ENCODE assay signal across 9 cellular contexts in genomic region chr16:280552-280951, GRCh38. TPM values are rescaled to one million over a fixed set of nuclear protein-coding genes. Genes with fewer than 3 reads are reported as not detected.
A peak's percentile ranks its signal among the peaks of the same experiment; 100 is the strongest.
DNase-seq lines count a peak whose midpoint lies in the region; ATAC-seq, FAIRE-seq and TF ChIP-seq lines count a peak whose summit lies in the region.
"Had no signal": no experiment of that assay in that cellular context is flagged by ENCODE, and none has a peak within 500 bp of the region (broad histone marks: within the 10 kb centered on the region; RNA-seq: fewer than 3 reads in every experiment).

Gene ARHGDIG (plus strand): TSS chr16:280591. CDS start chr16:280681, 90 bp downstream.

- H3K79me2 ChIP-seq in HepG2 (ENCODE audit: insufficient read depth, low read length) (no peaks in the 10 kb centered on the region), mammary epithelial cell (ENCODE audit: insufficient read depth, low read length) (no peaks in the 10 kb centered on the region)

- DNase-seq in HepG2 (ENCODE audit: low spot score) (no peak), right lobe of liver (no peak), mammary epithelial cell (no peak), mesenchymal stem cell (no peak), NCI-H345 treated with DMSO at 0.1 percent for 48 hours (lab: John Stamatoyannopoulos, UW; ENCODE audit: unreplicated experiment) (no peak), NCI-H226 (no peak)
- DNase-seq: NCI-H2081 had no signal

- H3K4me1 ChIP-seq in HepG2 (ENCODE audit: insufficient read depth, low read length) (peaks cover 15% of the 10 kb centered on the region), right lobe of liver (no peaks in the 10 kb centered on the region), mammary epithelial cell (ENCODE audit: insufficient read depth, low read length) (peaks cover 2% of the 10 kb centered on the region), mesenchymal stem cell (ENCODE audit: control insufficient read depth, insufficient read depth, low read depth, low read length) (peaks cover 19% of the 10 kb centered on the region)

- FAIRE-seq in HepG2 (lab: Jason Lieb, UNC), result no peak

- peak within 1 kb of the TSS in 1 of 2 experiments; percentile 29 for H3K23ac ChIP-seq in mesenchymal stem cell (ENCODE audit: low read length in 2 of 2)

- H2BK120ac ChIP-seq in mesenchymal stem cell (ENCODE audit: low read depth, low read length), result no peak within 1 kb of the TSS

- H3K27ac ChIP-seq in HepG2 (ENCODE audit: extremely low read length, insufficient read depth, low read length) (no peak within 1 kb of the TSS), right lobe of liver (no peak within 1 kb of the TSS), mammary epithelial cell (ENCODE audit: insufficient read depth, low read depth, low read length) (no peak within 1 kb of the TSS), mesenchymal stem cell (ENCODE audit: low read length, poor library complexity, severe bottlenecking) (no peak within 1 kb of the TSS)

- no peak within 1 kb of the TSS for H3K18ac ChIP-seq in mesenchymal stem cell (ENCODE audit: low read depth in 1 of 2, low read length in 2 of 2)

- H3K27me3 ChIP-seq in HepG2 (ENCODE audit: control insufficient read depth in 1 of 2, insufficient read depth in 2 of 2, low read length in 2 of 2), result peaks cover 9 to 50% of the 10 kb centered on the region in 2 experiments; a peak in 4 of 5 replicates
- peaks cover 0 to 18% of the 10 kb centered on the region in 2 donors for H3K27me3 ChIP-seq in right lobe of liver
- H3K27me3 ChIP-seq in mammary epithelial cell (ENCODE audit: insufficient read depth, low read length), result peaks cover 16% of the 10 kb centered on the region
- H3K27me3 ChIP-seq in mesenchymal stem cell (ENCODE audit: control insufficient read depth in 1 of 2, insufficient read depth in 1 of 2, low read length in 2 of 2), result peaks cover 33 to 37% of the 10 kb centered on the region in 2 experiments

- intact Hi-C loops in HepG2 (cut with micrococcal nuclease; ENCODE audit: unreplicated experiment), result no loop called here
- intact Hi-C loops in right lobe of liver (cut with DNase I), result no loop called here
- intact Hi-C loops in mammary epithelial cell (cut with micrococcal nuclease), result no loop called here

- no peaks in the 10 kb centered on the region for H3K36me3 ChIP-seq in HepG2 (replicated peaks in 1 of 2; ENCODE audit: control insufficient read depth in 1 of 2, insufficient read depth in 2 of 2, low read length in 2 of 2)
- H3K36me3 ChIP-seq in right lobe of liver, result no peaks in the 10 kb centered on the region
- H3K36me3 ChIP-seq in mammary epithelial cell (ENCODE audit: insufficient read depth, low read length), result no peaks in the 10 kb centered on the region
- H3K36me3 ChIP-seq in mesenchymal stem cell (ENCODE audit: control insufficient read depth in 1 of 2, insufficient read depth in 2 of 2, low read depth in 1 of 2, low read length in 2 of 2), result peaks cover 0 to 13% of the 10 kb centered on the region in 2 experiments

- ATAC-seq in HepG2, result no peak
- no peak for ATAC-seq in right lobe of liver
- no peak for ATAC-seq in GM18505 (IDR thresholded peaks at IDR 0.05; ENCODE audit: unreplicated experiment)
- ATAC-seq in HG03175 (IDR thresholded peaks at IDR 0.05; ENCODE audit: unreplicated experiment), result no peak

- TF ChIP-seq CTCF in HepG2 (CRISPR knock-in tag; IDR thresholded peaks at IDR 0.05), result no peak
- TF ChIP-seq CTCF in right lobe of liver (IDR thresholded peaks at IDR 0.05), result no peak
- no peak for TF ChIP-seq CTCF in mammary epithelial cell (conservative IDR thresholded peaks at IDR 0.05 in 1 of 2, IDR thresholded peaks at IDR 0.05 in 1 of 2; ENCODE audit: extremely low read depth in 1 of 2, insufficient read depth in 1 of 2, low read depth in 1 of 2, low read length in 2 of 2)

- TF ChIP-seq EP300 in HepG2 (IDR thresholded peaks at IDR 0.05; ENCODE audit: low read depth in 2 of 2, low read length in 2 of 2) (no peak), HepG2 (CRISPR knock-in tag; IDR thresholded peaks at IDR 0.05; ENCODE audit: borderline replicate concordance) (no peak)

- H2AFZ ChIP-seq in HepG2 (ENCODE audit: low read length), result no peak within 1 kb of the TSS
- no peak within 1 kb of the TSS for H2AFZ ChIP-seq in mammary epithelial cell (ENCODE audit: low read depth, low read length)
- H2AFZ ChIP-seq in mesenchymal stem cell (ENCODE audit: low read depth, low read length), result no peak within 1 kb of the TSS

- CTCF ChIA-PET in HepG2 (lab: Yijun Ruan, JAX; ENCODE audit: low intra/inter-chr PET ratio, low total read pairs) (no interaction called here), mammary epithelial cell (lab: Charles Lee; ENCODE audit: low non-redundant PET) (no interaction called here)

- H4K20me1 ChIP-seq in HepG2 (ENCODE audit: insufficient read depth, low read length) (no peaks in the 10 kb centered on the region), mammary epithelial cell (ENCODE audit: insufficient read depth, low read length) (peaks cover 2% of the 10 kb centered on the region)

- POLR2A ChIA-PET in HepG2 (lab: Yijun Ruan, JAX), result interaction anchor here (2.3 kb wide), 1 partner anchor 45 kb away, joined by 7 read pairs; the partner anchor contains the start of gene FAM234A

- H2AK5ac ChIP-seq in mesenchymal stem cell (ENCODE audit: low read length, severe bottlenecking), result no peak within 1 kb of the TSS

- TF ChIP-seq POLR2A in HepG2 (IDR thresholded peaks at IDR 0.05; ENCODE audit: insufficient read depth in 1 of 2, low read depth in 2 of 2, low read length in 2 of 2) (no peak), right lobe of liver (IDR thresholded peaks at IDR 0.05) (no peak), GM18505 (IDR thresholded peaks at IDR 0.05; ENCODE audit: borderline replicate concordance, extremely low read depth, insufficient read depth, insufficient read length) (no peak)

- no peak within 1 kb of the TSS for H3K4ac ChIP-seq in mesenchymal stem cell (ENCODE audit: low read depth in 1 of 2, low read length in 2 of 2)

- no peak within 1 kb of the TSS for H2BK12ac ChIP-seq in mesenchymal stem cell (ENCODE audit: low read length in 2 of 2)

- H3K14ac ChIP-seq in mesenchymal stem cell (ENCODE audit: low read length in 2 of 2), result no peak within 1 kb of the TSS

- peak within 1 kb of the TSS; percentile 90 for H2BK15ac ChIP-seq in mesenchymal stem cell (ENCODE audit: low read depth, poor library complexity, severe bottlenecking)

- 40% methylated on average over 1 of the region's 54 CpGs for WGBS in HepG2 (ENCODE audit: low lambda C conversion rate)
- no CpG with 5 or more reads among the region's 54 CpGs for WGBS in right lobe of liver (ENCODE audit: insufficient coverage, low coverage, low lambda C conversion rate, missing lambda C conversion rate)
- 30% methylated on average over 2 of the region's 54 CpGs for WGBS in mammary epithelial cell (ENCODE audit: low coverage, missing lambda C conversion rate)
- WGBS in mesenchymal stem cell, result 1% methylated on average over 10 of the region's 54 CpGs

- BruUV-seq in HepG2 (replicated peaks; lab: Mats Ljungman, UMichigan) (no TSS peak), mammary epithelial cell (replicated peaks; lab: Mats Ljungman, UMichigan) (no TSS peak)

- peak within 1 kb of the TSS; percentile 45 for H3K4me2 ChIP-seq in HepG2 (ENCODE audit: low read depth, low read length)
- peak within 1 kb of the TSS; percentile 54 for H3K4me2 ChIP-seq in mammary epithelial cell (ENCODE audit: insufficient read depth, low read depth, low read length)
- H3K4me2 ChIP-seq in mesenchymal stem cell (ENCODE audit: low read length, poor library complexity, severe bottlenecking), result peak within 1 kb of the TSS; percentile 71

- peak within 1 kb of the TSS; percentile 64 for H4K8ac ChIP-seq in mesenchymal stem cell (ENCODE audit: low read length)

- H4K91ac ChIP-seq in mesenchymal stem cell (ENCODE audit: low read length), result no peak within 1 kb of the TSS

- no peaks in the 10 kb centered on the region for H3K9me3 ChIP-seq in HepG2 (ENCODE audit: low read length)
- no peaks in the 10 kb centered on the region for H3K9me3 ChIP-seq in right lobe of liver
- no peaks in the 10 kb centered on the region for H3K9me3 ChIP-seq in mammary epithelial cell (replicated peaks; ENCODE audit: insufficient read depth, low read length)
- H3K9me3 ChIP-seq in mesenchymal stem cell (ENCODE audit: control insufficient read depth, low read length), result no peaks in the 10 kb centered on the region

- H3K4me3 ChIP-seq in HepG2 (replicated peaks in 1 of 3; ENCODE audit: insufficient read depth in 1 of 3, low read depth in 2 of 3, low read length in 3 of 3), result peak within 1 kb of the TSS; percentile 30 to 65 (median 33); a peak in 4 of 6 replicates
- H3K4me3 ChIP-seq in right lobe of liver, result no peak within 1 kb of the TSS
- no peak within 1 kb of the TSS for H3K4me3 ChIP-seq in mammary epithelial cell (replicated peaks in 1 of 3; ENCODE audit: insufficient read depth in 1 of 3, low read depth in 2 of 3, low read length in 3 of 3)
- H3K4me3 ChIP-seq in mesenchymal stem cell (ENCODE audit: insufficient read depth in 1 of 2, low read depth in 1 of 2, low read length in 2 of 2), result peak within 1 kb of the TSS in 1 of 2 experiments; percentile 47

- H3K79me1 ChIP-seq in mesenchymal stem cell (replicated peaks; ENCODE audit: low read length, poor library complexity, severe bottlenecking), result no peaks in the 10 kb centered on the region

- no peak for TF ChIP-seq RAD21 in HepG2 (CRISPR knock-in tag; IDR thresholded peaks at IDR 0.05)

- H2BK5ac ChIP-seq in mesenchymal stem cell (ENCODE audit: low read depth, low read length, poor library complexity, severe bottlenecking), result no peak within 1 kb of the TSS

- dilution Hi-C loops in mammary epithelial cell (cut with HindIII; ENCODE audit: low sequenced_read_pairs), result no loop called here

- H3K9ac ChIP-seq in HepG2 (ENCODE audit: insufficient read depth, low read depth, low read length) (no peak within 1 kb of the TSS), mammary epithelial cell (ENCODE audit: insufficient read depth, low read length) (no peak within 1 kb of the TSS), mesenchymal stem cell (ENCODE audit: low read length) (no peak within 1 kb of the TSS)

- in situ Hi-C loops in HepG2 (cut with HindIII; ENCODE audit: extremely low pct_ligation_motif_present, low pct_unique_long_range_greater_than_20kb) (no loop called here), mammary epithelial cell (cut with MboI; ENCODE audit: low sequenced_read_pairs in 2 of 2) (no loop called here)

RNA-seq across cellular contexts. Expression of gene ARHGDIG, which starts in this region (rescaled TPM):
- total RNA-seq in HepG2 (2016; rRNA removed; fragmentation: Illumina TruSeq; extraction: Trizol) (0.24 TPM in 1 of 2 replicates, not detected in the other), right lobe of liver (not detected), mammary epithelial cell (not detected)
- total RNA-seq in HepG2 (2016; cell fraction: cytosol; rRNA removed; fragmentation: Illumina TruSeq; extraction: Trizol; ENCODE audit: low read depth), result 0.26 and 0.61 TPM in 2 replicates
- total RNA-seq in HepG2 (2016; cell fraction: insoluble cytoplasmic fraction; rRNA removed; fragmentation: Illumina TruSeq; extraction: Trizol), result 0.11 TPM in 1 of 2 replicates, not detected in the other
- total RNA-seq in HepG2 (2016; cell fraction: membrane; rRNA removed; fragmentation: Illumina TruSeq; extraction: Trizol), result 0.21 and 0.31 TPM in 2 replicates
- total RNA-seq in HepG2 (2016; cell fraction: nucleus; rRNA removed; fragmentation: Illumina TruSeq; extraction: Trizol), result not detected in 2 replicates
- polyA plus RNA-seq in HepG2 (2011; rRNA removed) (0.48 and 0.63 TPM in 2 replicates), mammary epithelial cell (not detected)
- 0.33 and 0.58 TPM in 2 replicates for polyA plus RNA-seq in HepG2 (2011; cell fraction: cytosol; rRNA removed)
- polyA plus RNA-seq in HepG2 (2011; cell fraction: nucleus; rRNA removed), result 3.2 and 3.7 TPM in 2 replicates
- 0.17 and 0.36 TPM in 2 replicates for polyA plus RNA-seq in HepG2 (2012)
- polyA plus RNA-seq in HepG2 (2016; cell fraction: cytosol; fragmentation: Illumina TruSeq; extraction: Trizol; ENCODE audit: low read depth), result 0.16 TPM in 1 of 2 replicates, not detected in the other
- polyA plus RNA-seq in HepG2 (2016; cell fraction: insoluble cytoplasmic fraction; fragmentation: Illumina TruSeq; extraction: Trizol; ENCODE audit: low read depth), result not detected in 2 replicates
- not detected in 2 replicates for polyA plus RNA-seq in HepG2 (2016; cell fraction: membrane; fragmentation: Illumina TruSeq; extraction: Trizol; ENCODE audit: low read depth)
- polyA plus RNA-seq in HepG2 (2016; cell fraction: nucleus; fragmentation: Illumina TruSeq; extraction: Trizol; ENCODE audit: insufficient read depth, low read depth), result not detected in 2 replicates
- not detected in 2 replicates for polyA minus RNA-seq in HepG2 (2011; rRNA and poly(A)+ RNA removed; ENCODE audit: low replicate concordance)
- polyA minus RNA-seq in HepG2 (2011; cell fraction: cytosol; rRNA and poly(A)+ RNA removed), result not detected in 2 replicates
- 0.50 TPM in 1 of 2 replicates, not detected in the other for polyA minus RNA-seq in HepG2 (2011; cell fraction: nucleus; rRNA and poly(A)+ RNA removed)
- polyA minus RNA-seq in mammary epithelial cell, result not detected
- 0.11 TPM for polyA plus RNA-seq in mesenchymal stem cell (2013, experiment 1 of 2)
- polyA plus RNA-seq in mesenchymal stem cell (2013, experiment 2 of 2), result 0.19 TPM

Comparison
In these comparisons a context has a peak if more than half of its experiments do, and no peak if none do; other contexts are left out.
1. H3K4me3 ChIP-seq: peak in HepG2 (3 of 3); none in right lobe of liver (0 of 3) and mammary epithelial cell (0 of 3).
2. Peak in every context shown above with its lines, with median percentiles within 50 percentile points of each other: H3K4me2 ChIP-seq.